In genomic region chr16:8641671-8642070, GRCh38 we compare ENCODE assay signal across 38 cellular contexts. TPM values are rescaled to one million over a fixed set of nuclear protein-coding genes. Genes with fewer than 3 reads are reported as not detected.
DNase-seq lines count a peak whose midpoint lies in the region; ATAC-seq lines count a peak whose summit lies in the region.
"Had no signal": no experiment of that assay in that cellular context is flagged by ENCODE, and none has a peak within 500 bp of the region (broad histone marks: within the 10 kb centered on the region; RNA-seq: fewer than 3 reads in every experiment).

No MANE protein-coding gene starts in this region.

- H3K4me1 Mint-ChIP-seq in dendritic cell treated with granulocyte-macrophage colony-stimulating factor and Interleukin-4, amounts not matched to agents 40 ng/mL and 50 ng/mL, for 4 days (ENCODE audit: low read depth) = peaks cover 53% of the 10 kb centered on the region
- H3K4me1 Mint-ChIP-seq in naive thymus-derived CD8-positive, alpha-beta T cell = peaks cover 11 to 17% (median 16%) of the 10 kb centered on the region in 4 donors
- H3K4me1 Mint-ChIP-seq: nephron had no signal

- H3K4me3 Mint-ChIP-seq in dendritic cell treated with granulocyte-macrophage colony-stimulating factor and Interleukin-4, amounts not matched to agents 40 ng/mL and 50 ng/mL, for 4 days = no peak overlapping the region
- H3K4me3 Mint-ChIP-seq in naive thymus-derived CD8-positive, alpha-beta T cell = no peak overlapping the region
- H3K4me3 Mint-ChIP-seq: activated naive CD8-positive, alpha-beta T cell; nephron had no signal

- ATAC-seq in left ventricle myocardium superior = peak; percentile 23
- no peak for ATAC-seq in Right ventricle myocardium superior (ENCODE audit: poor library complexity)
- ATAC-seq in naive thymus-derived CD8-positive, alpha-beta T cell = no peak
- ATAC-seq: A549, gastroesophageal sphincter, right cardiac atrium had no signal

- DNase-seq in left ventricle myocardium superior (no peak), Right ventricle myocardium superior (no peak), hepatic stellate cell (ENCODE audit: low spot score) (no peak), NCI-H2029 treated with DMSO at 0.1 percent for 48 hours (lab: John Stamatoyannopoulos, UW) (no peak), iPS-NIHi11 (ENCODE audit: low spot score) (no peak)
- no peak for DNase-seq in naive thymus-derived CD8-positive, alpha-beta T cell
- no peak for DNase-seq in activated CD8-positive, alpha-beta memory T cell treated with anti-CD3 and anti-CD28 coated beads, Interleukin-2, amount 50 U/mL, for 4 hours
- DNase-seq: activated CD4-positive, alpha-beta T cell treated with anti-CD3 and anti-CD28 coated beads, Interleukin-2, amount 50 U/mL, for 48 hours; activated T-cell treated with anti-CD3 and anti-CD28 coated beads for 4 hours; BE2C; COR-L47; dermis blood vessel endothelial cell; DMS79; GF-D8; islet precursor cell; NCI-H1092; NCI-H187; NCI-H526; NK-92 treated with Interleukin-12 subunit alpha and Interleukin-12 subunit beta, amount 100 ng/mL, for 24 hours; ovary; right cardiac atrium; SHP77 treated with DMSO at 0.1 percent for 48 hours; stimulated activated CD4-positive, alpha-beta T cell treated with anti-CD3 and anti-CD28 coated beads, Interleukin-12 subunit alpha, Interleukin-12 subunit beta, amount 100 ng/mL, for 4 hours; stimulated activated CD4-positive, alpha-beta T cell treated with anti-CD3 and anti-CD28 coated beads, Interleukin-4, amount 100 ng/mL, for 1 hour; SW 1271; T1000; uterus had no signal

- peak overlapping the region; percentile 96 for H3K27ac Mint-ChIP-seq in dendritic cell treated with granulocyte-macrophage colony-stimulating factor and Interleukin-4, amounts not matched to agents 40 ng/mL and 50 ng/mL, for 4 days
- H3K27ac Mint-ChIP-seq in naive thymus-derived CD8-positive, alpha-beta T cell = peak overlapping the region in 6 of 10 donors; percentile 35 to 80 (median 53)
- H3K27ac Mint-ChIP-seq: activated naive CD8-positive, alpha-beta T cell; nephron had no signal

- intact Hi-C loops in left ventricle myocardium superior (cut with micrococcal nuclease) (no loop called here), Right ventricle myocardium superior (cut with DNase I) (no loop called here)
- intact Hi-C loops in dendritic cell treated with granulocyte-macrophage colony-stimulating factor and Interleukin-4, amounts not matched to agents 40 ng/mL and 50 ng/mL, for 4 days (cut with micrococcal nuclease) = no loop called here

- H3K27me3 Mint-ChIP-seq in dendritic cell treated with granulocyte-macrophage colony-stimulating factor and Interleukin-4, amounts not matched to agents 40 ng/mL and 50 ng/mL, for 4 days = no peaks in the 10 kb centered on the region
- H3K27me3 Mint-ChIP-seq in naive thymus-derived CD8-positive, alpha-beta T cell = no peaks in the 10 kb centered on the region
- H3K27me3 Mint-ChIP-seq: activated naive CD8-positive, alpha-beta T cell had no signal

- POLR2A ChIA-PET in naive thymus-derived CD8-positive, alpha-beta T cell (lab: Charles Lee) = no interaction called here

- peaks cover 100% of the 10 kb centered on the region for H3K36me3 Mint-ChIP-seq in dendritic cell treated with granulocyte-macrophage colony-stimulating factor and Interleukin-4, amounts not matched to agents 40 ng/mL and 50 ng/mL, for 4 days (ENCODE audit: low read depth)
- H3K36me3 Mint-ChIP-seq in naive thymus-derived CD8-positive, alpha-beta T cell = peaks cover 18 to 90% (median 26%) of the 10 kb centered on the region in 3 donors

- H3K9me3 Mint-ChIP-seq in dendritic cell treated with granulocyte-macrophage colony-stimulating factor and Interleukin-4, amounts not matched to agents 40 ng/mL and 50 ng/mL, for 4 days = no peaks in the 10 kb centered on the region
- no peaks in the 10 kb centered on the region for H3K9me3 Mint-ChIP-seq in naive thymus-derived CD8-positive, alpha-beta T cell
- H3K9me3 Mint-ChIP-seq: nephron had no signal

RNA-seq across cellular contexts. Expression of gene METTL22, which starts 20.2 kb away (rescaled TPM):
- 28.6 TPM for total RNA-seq in left ventricle myocardium superior
- total RNA-seq in Right ventricle myocardium superior = 21.0 TPM
- total RNA-seq in naive thymus-derived CD8-positive, alpha-beta T cell = 10 to 100 TPM; 49.6 to 52.2 TPM
- polyA plus RNA-seq in naive thymus-derived CD8-positive, alpha-beta T cell = 10 to 100 TPM in 2 of 3 donors, 1 to 10 TPM in 1; 6.9 to 12.7 (median 11.1) TPM

RNA-seq across cellular contexts. Expression of gene ABAT, which starts 32.7 kb away (rescaled TPM):
- 2.6 TPM for total RNA-seq in left ventricle myocardium superior
- total RNA-seq in Right ventricle myocardium superior = 3.4 TPM
- total RNA-seq in naive thymus-derived CD8-positive, alpha-beta T cell = 1 to 10 TPM; 10.0 TPM
- polyA plus RNA-seq in naive thymus-derived CD8-positive, alpha-beta T cell = 1 to 10 TPM; 1.7 to 2.4 (median 1.7) TPM

RNA-seq across cellular contexts. Expression of gene TMEM114, which starts 51.4 kb away (rescaled TPM):
- total RNA-seq in left ventricle myocardium superior (not detected), Right ventricle myocardium superior (not detected)
- total RNA-seq in naive thymus-derived CD8-positive, alpha-beta T cell = not detected
- polyA plus RNA-seq in naive thymus-derived CD8-positive, alpha-beta T cell = not detected
- total RNA-seq: ascending aorta, cardiac muscle cell, dermis blood vessel endothelial cell, fibroblast of lung, gastroesophageal sphincter, lower leg skin, mononuclear cell, ovary, right cardiac atrium, thoracic aorta, uterus had no signal
- polyA plus RNA-seq: A549, cardiac muscle cell, fibroblast of lung, ovary, right cardiac atrium had no signal
